ENCODE assay signal across 8 cellular contexts in genomic region chr1:234963180-234963903, GRCh38.
DNase-seq lines count a peak whose midpoint lies in the region; ATAC-seq and FAIRE-seq lines count a peak whose summit lies in the region.

No MANE protein-coding gene starts in this region.

- H3K4me1 ChIP-seq in ACC112 (ENCODE audit: control insufficient read depth, insufficient read depth, low read length, unreplicated experiment) = peaks cover 49% of the 10 kb centered on the region

- peak; percentile 85 for ATAC-seq in HG03442 (IDR thresholded peaks at IDR 0.05; ENCODE audit: unreplicated experiment)

- peak overlapping the region; percentile 99 for H3K27ac ChIP-seq in ACC112 (ENCODE audit: low read depth, low read length)

- peak; percentile 84 for FAIRE-seq in GM19239 (lab: Jason Lieb, UNC)

- no peaks in the 10 kb centered on the region for H3K27me3 ChIP-seq in ACC112 (ENCODE audit: insufficient read depth, low read length)

- peak overlapping the region; percentile 3 for H3K4me3 ChIP-seq in ACC112 (ENCODE audit: low read depth, low read length)

- no peaks in the 10 kb centered on the region for H3K36me3 ChIP-seq in ACC112 (ENCODE audit: insufficient read depth, low read length)

- H3K79me2 ChIP-seq in ACC112 (ENCODE audit: control insufficient read depth, insufficient read depth, low read length, unreplicated experiment) = no peaks in the 10 kb centered on the region

- DNase-seq in GM19239 (ENCODE audit: insufficient read length, low spot score) = peak; percentile 69
- peak; percentile 71 for DNase-seq in T follicular helper cell (ENCODE audit: low read depth)
- DNase-seq in activated naive CD8-positive, alpha-beta T cell treated with anti-CD3 and anti-CD28 coated beads, Interleukin-2, amount 50 U/mL, for 16 hours (ENCODE audit: low read depth, low spot score) = peak; percentile 68
- DNase-seq in hepatic stellate cell (ENCODE audit: low spot score) = peak; percentile 83
- peak; percentile 56 to 86 (median 71) for DNase-seq in stimulated activated CD4-positive, alpha-beta T cell treated with anti-CD3 and anti-CD28 coated beads, Interleukin-1b, Interleukin-23, amount 100 ng/mL, for 24 hours (ENCODE audit: low read depth in 4 of 4, low spot score in 1 of 4)
- DNase-seq in cerebellum (ENCODE audit: low spot score) = no peak

- peak overlapping the region; percentile 69 for H2AFZ ChIP-seq in ACC112 (ENCODE audit: low read length, unreplicated experiment)
